Comparison of ENCODE assay signal across 12 cellular contexts in the genomic region with DNA sequence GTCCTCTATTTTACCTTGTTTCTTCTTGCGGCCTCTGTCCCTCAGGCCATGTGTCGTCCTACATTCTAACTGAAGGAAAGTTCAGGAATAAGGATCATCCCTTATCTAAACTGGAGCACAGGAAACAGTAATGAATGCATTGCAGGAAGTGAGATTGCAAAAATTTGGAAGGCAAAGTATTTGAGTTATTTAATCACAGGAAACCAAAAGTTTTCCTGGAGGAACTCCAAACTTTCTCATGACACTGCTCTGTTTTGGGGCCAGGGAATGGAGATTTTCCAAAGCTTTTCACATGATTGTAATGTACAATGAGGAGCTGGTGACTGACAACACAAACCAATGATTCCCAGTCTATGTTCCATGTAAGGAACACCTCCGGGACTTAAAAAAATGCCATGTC. TPM values are rescaled to one million over a fixed set of nuclear protein-coding genes. Genes with fewer than 3 reads are reported as not detected.
DNase-seq lines count a peak whose midpoint lies in the region; ATAC-seq and TF ChIP-seq lines count a peak whose summit lies in the region.
"Had no signal": no experiment of that assay in that cellular context is flagged by ENCODE, and none has a peak within 500 bp of the region (broad histone marks: within the 10 kb centered on the region; RNA-seq: fewer than 3 reads in every experiment).

No MANE protein-coding gene starts in this region.

- H3K4me1 ChIP-seq in spleen = peaks cover 0 to 20% (median 7%) of the 10 kb centered on the region in 6 donors
- H3K4me1 ChIP-seq: foreskin keratinocyte had no signal

- peak overlapping the region; percentile 13 to 80 (median 69) for H3K27ac ChIP-seq in spleen
- H3K27ac ChIP-seq: foreskin keratinocyte had no signal

- ATAC-seq in left ventricle myocardium superior (peak; percentile 88), HG03460 (IDR thresholded peaks at IDR 0.05; ENCODE audit: unreplicated experiment) (no peak), HG03196 (IDR thresholded peaks at IDR 0.05; ENCODE audit: unreplicated experiment) (no peak), HG03565 (IDR thresholded peaks at IDR 0.05; ENCODE audit: unreplicated experiment) (no peak)
- ATAC-seq: activated naive CD4-positive, alpha-beta T cell treated with anti-CD3 and anti-CD28 coated beads, Interleukin-2, amount 50 U/mL, for 72 hours had no signal

- TF ChIP-seq CTCF in astrocyte of the spinal cord (IDR thresholded peaks at IDR 0.05; ENCODE audit: low read depth, low read length) (no peak), spleen (IDR thresholded peaks at IDR 0.05 in 8 of 11, conservative IDR thresholded peaks at IDR 0.05 in 3 of 11) (no peak)

- 36 to 55% (median 46%) methylated on average over 3 of the region's 3 CpGs for WGBS in spleen, 5 donors

- no peaks in the 10 kb centered on the region for H3K36me3 ChIP-seq in spleen

- in situ Hi-C loops in astrocyte of the spinal cord (cut with HindIII; ENCODE audit: low sequenced_read_pairs) = no loop called here

- H3K9me3 ChIP-seq in spleen = peaks cover 0 to 12% (median 7%) of the 10 kb centered on the region in 8 donors

- H3K27me3 ChIP-seq in spleen (replicated peaks in 1 of 7) = no peaks in the 10 kb centered on the region
- H3K27me3 ChIP-seq: foreskin keratinocyte had no signal

- no peak for TF ChIP-seq POLR2A in spleen (IDR thresholded peaks at IDR 0.05)

- intact Hi-C loops in left ventricle myocardium superior (cut with micrococcal nuclease) (no loop called here), spleen (cut with DNase I; ENCODE audit: low total_unique reads) (no loop called here)

- H3K4me3 ChIP-seq in astrocyte of the spinal cord (ENCODE audit: low read depth, low read length) = no peak overlapping the region
- H3K4me3 ChIP-seq in spleen = no peak overlapping the region

- DNase-seq in H4 (ENCODE audit: low spot score) (peak; percentile 74), astrocyte of the spinal cord (ENCODE audit: low read depth, low spot score) (peak; percentile 41), left ventricle myocardium superior (no peak), spleen (no peak)
- no peak for DNase-seq in stimulated activated naive CD4-positive, alpha-beta T cell (lab: John Stamatoyannopoulos, UW)
- DNase-seq: activated CD4-positive, alpha-beta T cell treated with anti-CD3 and anti-CD28 coated beads, Interleukin-2, amount 10 ng/mL, durations not matched to agents 7 days and 5 days; NCI-H2029 treated with DMSO at 0.1 percent for 48 hours had no signal

RNA-seq across cellular contexts. Expression of gene PLSCR4, which starts 57.8 kb away (rescaled TPM):
- total RNA-seq in H4 (2014; rRNA removed; shearing (Covaris generic)) = 15.0 and 19.5 TPM in 2 replicates
- total RNA-seq in left ventricle myocardium superior (13.8 TPM), spleen (10 to 100 TPM; 31.8 to 77.5 (median 44.3) TPM)
- polyA plus RNA-seq in spleen = 10 to 100 TPM in 1 of 3 donors, 1 to 10 TPM in 2; 4.7 to 12.1 (median 6.2) TPM
- total RNA-seq: activated naive CD4-positive, alpha-beta T cell treated with anti-CD3 and anti-CD28 coated beads, Interleukin-2, amount 50 U/mL, for 72 hours had no signal

Comparison
In these comparisons a context has a peak if more than half of its experiments do, and no peak if none do; other contexts are left out.
1. DNase-seq: peak in H4 (single experiment) and astrocyte of the spinal cord (single experiment); none in left ventricle myocardium superior (single experiment), spleen (single experiment) and stimulated activated naive CD4-positive, alpha-beta T cell (0 of 6).